Comparison of ENCODE assay signal across 23 cellular contexts in the genomic region with DNA sequence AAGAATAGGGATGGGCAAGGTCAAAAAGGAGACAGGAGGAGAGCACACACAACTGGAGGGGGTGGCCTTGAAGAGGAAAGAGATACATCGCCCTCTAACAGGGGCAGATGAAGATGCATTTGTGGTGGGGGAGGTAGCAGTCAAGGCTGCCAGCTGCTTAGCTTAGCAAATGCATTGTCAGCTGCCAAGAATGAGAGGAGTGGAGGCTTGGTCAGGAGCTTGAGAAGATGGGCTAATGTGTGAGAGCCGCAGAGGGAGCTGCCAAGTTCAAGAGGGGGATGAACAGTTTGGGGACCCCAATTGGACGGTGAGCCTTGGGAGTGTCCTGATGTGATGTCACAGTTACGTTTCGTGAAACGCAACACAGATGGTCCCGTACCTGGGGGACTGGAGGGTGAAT. TPM values are rescaled to one million over a fixed set of nuclear protein-coding genes. Genes with fewer than 3 reads are reported as not detected.
DNase-seq lines count a peak whose midpoint lies in the region; ATAC-seq and TF ChIP-seq lines count a peak whose summit lies in the region.
"Had no signal": no experiment of that assay in that cellular context is flagged by ENCODE, and none has a peak within 500 bp of the region (broad histone marks: within the 10 kb centered on the region; RNA-seq: fewer than 3 reads in every experiment).

No MANE protein-coding gene starts in this region.

- H3K4me3 Mint-ChIP-seq in WTC11 (no peak overlapping the region), nephron (peak overlapping the region in 1 of 3 experiments; percentile 22)
- H3K4me3 Mint-ChIP-seq: brain; stimulated activated memory B cell treated with anti-CD40 and anti-IgM and Interleukin-4, amounts not matched to agents 10 μg/mL and 1 μg/mL and 100 μg/mL, for 72 hours had no signal

- no peaks in the 10 kb centered on the region for H3K27me3 ChIP-seq in Karpas-422 (ENCODE audit: low read length)
- H3K27me3 ChIP-seq: hepatocyte, vagina had no signal

- no peaks in the 10 kb centered on the region for H4K20me1 ChIP-seq in Karpas-422 (ENCODE audit: insufficient read depth, low read depth, low read length)

- no peak overlapping the region for H3K27ac ChIP-seq in Karpas-422 (ENCODE audit: low read length)
- H3K27ac ChIP-seq: hepatocyte, HL-60, neutrophil, SK-N-MC, thoracic aorta, vagina had no signal

- no peak overlapping the region for H3K4me2 ChIP-seq in Karpas-422 (ENCODE audit: low read depth, low read length, poor library complexity, severe bottlenecking)
- H3K4me2 ChIP-seq: hepatocyte, smooth muscle cell had no signal

- no peaks in the 10 kb centered on the region; the same call in 1 of the 2 replicates for H3K27me3 Mint-ChIP-seq in WTC11 (ENCODE audit: low read depth)
- peaks cover 28% of the 10 kb centered on the region for H3K27me3 Mint-ChIP-seq in nephron (ENCODE audit: low read depth)
- H3K27me3 Mint-ChIP-seq: stimulated activated memory B cell treated with anti-CD40 and anti-IgM and Interleukin-4, amounts not matched to agents 10 μg/mL and 1 μg/mL and 100 μg/mL, for 72 hours had no signal

- H3K4me1 Mint-ChIP-seq in WTC11, result peaks cover 8% of the 10 kb centered on the region
- peaks cover 30% of the 10 kb centered on the region for H3K4me1 Mint-ChIP-seq in nephron
- H3K4me1 Mint-ChIP-seq: stimulated activated memory B cell treated with anti-CD40 and anti-IgM and Interleukin-4, amounts not matched to agents 10 μg/mL and 1 μg/mL and 100 μg/mL, for 72 hours had no signal

- H3K36me3 ChIP-seq in Karpas-422 (ENCODE audit: insufficient read depth, low read length), result no peaks in the 10 kb centered on the region
- H3K36me3 ChIP-seq: neutrophil, thoracic aorta, vagina had no signal

- no peaks in the 10 kb centered on the region for H3K9me3 ChIP-seq in Karpas-422 (ENCODE audit: low read length)
- H3K9me3 ChIP-seq: neutrophil, thoracic aorta, vagina had no signal

- no peaks in the 10 kb centered on the region; the same call in 1 of the 2 replicates for H3K4me1 ChIP-seq in Karpas-422 (ENCODE audit: low read length)
- H3K4me1 ChIP-seq: vagina had no signal

- peak; percentile 52 for ATAC-seq in WTC11
- ATAC-seq: esophagus mucosa; HepG2; stimulated activated memory B cell treated with anti-CD40 and anti-IgM and Interleukin-4, amounts not matched to agents 10 μg/mL and 1 μg/mL and 100 μg/mL, for 72 hours had no signal

- H3K9me2 ChIP-seq in Karpas-422 (replicated peaks; ENCODE audit: insufficient read depth, low read length), result no peaks in the 10 kb centered on the region

- H3K4me3 ChIP-seq in Karpas-422 (ENCODE audit: low read length), result no peak overlapping the region
- H3K4me3 ChIP-seq: hepatocyte, SK-N-MC, smooth muscle cell, thoracic aorta, vagina had no signal

- H3K27ac Mint-ChIP-seq in WTC11 (no peak overlapping the region), nephron (peak overlapping the region in 2 of 3 experiments; percentile 23 to 59)
- H3K27ac Mint-ChIP-seq: stimulated activated memory B cell treated with anti-CD40 and anti-IgM and Interleukin-4, amounts not matched to agents 10 μg/mL and 1 μg/mL and 100 μg/mL, for 72 hours had no signal

- H3K36me3 Mint-ChIP-seq in WTC11, result no peaks in the 10 kb centered on the region
- no peaks in the 10 kb centered on the region for H3K36me3 Mint-ChIP-seq in nephron (ENCODE audit: low read depth)
- H3K36me3 Mint-ChIP-seq: brain had no signal

- no peaks in the 10 kb centered on the region for H3K79me2 ChIP-seq in Karpas-422 (ENCODE audit: low read length)
- H3K79me2 ChIP-seq: hepatocyte had no signal

- POLR2A ChIA-PET in WTC11 (lab: Charles Lee), result no interaction called here

- no peak overlapping the region for H3K9ac ChIP-seq in Karpas-422 (ENCODE audit: low read length)

- TF ChIP-seq CTCF in WTC11 (IDR thresholded peaks at IDR 0.05) (no peak), nephron (IDR thresholded peaks at IDR 0.05; ENCODE audit: unreplicated experiment in 3 of 3) (no peak)

- CTCF ChIA-PET in WTC11 (lab: Charles Lee), result interaction anchor here (1.4 to 2.2 kb wide), 2 partner anchors 10 to 15 kb away, joined by 5 to 10 read pairs; no protein-coding TSS in a partner anchor

- DNase-seq in EH (ENCODE audit: low read depth) (peak; percentile 20), Karpas-422 (peak; percentile 49), WTC11 (ENCODE audit: low spot score) (no peak), NCI-H146 treated with DMSO at 0.1 percent for 48 hours (lab: John Stamatoyannopoulos, UW; ENCODE audit: unreplicated experiment) (no peak), SIG-M5 treated with dmso at 0.1 percent for 504 hours (lab: John Stamatoyannopoulos, UW; ENCODE audit: unreplicated experiment) (no peak)
- DNase-seq in activated CD4-positive, alpha-beta T cell treated with anti-CD3 and anti-CD28 coated beads for 4 hours, result no peak
- DNase-seq: activated CD4-positive, alpha-beta T cell treated with anti-CD3 and anti-CD28 coated beads, Interleukin-2, amount 50 U/mL, for 4 hours; activated gamma-delta T cell; effector CD8-positive, alpha-beta T cell; NCI-H146; NCI-H345 had no signal

- no peak overlapping the region for H2AFZ ChIP-seq in Karpas-422 (ENCODE audit: low read length)
- H2AFZ ChIP-seq: hepatocyte had no signal

- H3K9me3 Mint-ChIP-seq in WTC11, result no peaks in the 10 kb centered on the region
- no peaks in the 10 kb centered on the region for H3K9me3 Mint-ChIP-seq in nephron
- H3K9me3 Mint-ChIP-seq: brain; stimulated activated memory B cell treated with anti-CD40 and anti-IgM and Interleukin-4, amounts not matched to agents 10 μg/mL and 1 μg/mL and 100 μg/mL, for 72 hours had no signal

TF ChIP-seq in WTC11, 78 proteins besides CTCF, POLR2A, EP300 and RAD21:
- TF ChIP-seq, protein P1, sequence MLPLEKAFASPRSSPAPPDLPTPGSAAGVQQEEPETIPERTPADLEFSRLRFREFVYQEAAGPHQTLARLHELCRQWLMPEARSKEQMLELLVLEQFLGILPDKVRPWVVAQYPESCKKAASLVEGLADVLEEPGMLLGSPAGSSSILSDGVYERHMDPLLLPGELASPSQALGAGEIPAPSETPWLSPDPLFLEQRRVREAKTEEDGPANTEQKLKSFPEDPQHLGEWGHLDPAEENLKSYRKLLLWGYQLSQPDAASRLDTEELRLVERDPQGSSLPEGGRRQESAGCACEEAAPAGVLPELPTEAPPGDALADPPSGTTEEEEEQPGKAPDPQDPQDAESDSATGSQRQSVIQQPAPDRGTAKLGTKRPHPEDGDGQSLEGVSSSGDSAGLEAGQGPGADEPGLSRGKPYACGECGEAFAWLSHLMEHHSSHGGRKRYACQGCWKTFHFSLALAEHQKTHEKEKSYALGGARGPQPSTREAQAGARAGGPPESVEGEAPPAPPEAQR (CRISPR knock-in tag; IDR thresholded peaks at IDR 0.05), result no peak
- TF ChIP-seq NR2C2 (CRISPR knock-in tag; IDR thresholded peaks at IDR 0.05), result no peak

RNA-seq across cellular contexts. Expression of gene GNA13, which starts 28.9 kb away (rescaled TPM):
- 123 and 352 TPM in 2 replicates for total RNA-seq in Karpas-422 (2014; rRNA removed; shearing (Covaris generic); ENCODE audit: low replicate concordance)
- 48.7 to 51.4 TPM (median 48.8 TPM) in 3 replicates for total RNA-seq in WTC11 (2021)

RNA-seq across cellular contexts. Expression of gene RGS9, which starts 51.8 kb away (rescaled TPM):
- 12.9 and 13.4 TPM in 2 replicates for total RNA-seq in Karpas-422 (2014; rRNA removed; shearing (Covaris generic); ENCODE audit: low replicate concordance)
- 11.3 to 17.8 TPM (median 13.3 TPM) in 3 replicates for total RNA-seq in WTC11 (2021)

Comparison
In these comparisons a context has a peak if more than half of its experiments do, and no peak if none do; other contexts are left out.
1. DNase-seq: peak in EH (single experiment) and Karpas-422 (single experiment); none in WTC11 (single experiment), activated CD4-positive, alpha-beta T cell treated with anti-CD3 and anti-CD28 coated beads for 4 hours (0 of 2), NCI-H146 treated with DMSO at 0.1 percent for 48 hours (single experiment) and SIG-M5 treated with dmso at 0.1 percent for 504 hours (single experiment).